ENCODE assay signal across 1 cellular context in the genomic region with DNA sequence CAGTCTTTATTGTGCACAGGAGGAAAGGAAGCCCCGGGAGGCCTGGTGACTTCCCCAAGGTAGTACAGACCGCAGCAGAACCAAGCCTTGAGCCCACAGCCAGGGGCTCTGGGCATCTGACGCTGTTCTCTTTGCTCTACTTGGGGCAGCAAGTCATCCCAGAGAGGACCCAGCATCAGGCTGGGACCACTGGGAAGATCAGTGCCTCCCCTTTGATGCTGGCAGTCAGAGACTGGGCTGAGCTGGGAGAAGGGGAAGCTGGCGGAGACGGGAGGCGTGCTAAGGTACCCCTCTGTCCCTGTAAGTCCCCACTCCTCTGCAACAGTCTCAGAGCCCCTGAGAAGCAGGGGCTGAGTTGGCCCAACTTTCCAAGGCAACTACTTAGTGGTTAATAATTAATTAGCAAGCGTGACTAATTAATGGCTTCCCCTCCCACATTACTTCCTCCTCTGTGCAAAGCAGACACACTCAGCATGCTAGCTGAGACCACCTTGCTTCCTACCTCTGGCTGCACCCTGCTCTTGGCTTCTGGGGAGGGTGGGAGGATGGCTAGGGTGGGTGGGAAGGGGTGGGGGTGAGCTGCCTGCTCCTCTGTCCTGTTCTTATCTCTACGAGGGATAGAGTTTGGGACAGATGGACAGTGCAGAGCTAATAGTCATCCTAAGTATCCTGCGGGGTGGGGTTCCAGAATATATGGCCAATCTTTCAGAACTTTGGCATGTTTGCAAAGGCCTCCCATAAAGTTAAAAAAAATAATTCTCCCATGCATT.
TF ChIP-seq lines count a peak whose summit lies in the region.

No MANE protein-coding gene starts in this region.

TF ChIP-seq in GM12878, 131 proteins besides CTCF, POLR2A, EP300 and RAD21 (continued from another document and continues in another):
- no peak for TF ChIP-seq LARP7 (IDR thresholded peaks at IDR 0.05)
- TF ChIP-seq POLR2AphosphoS5 (IDR thresholded peaks at IDR 0.05; ENCODE audit: low read length): no peak
- no peak for TF ChIP-seq SMC3 (IDR thresholded peaks at IDR 0.05; ENCODE audit: borderline replicate concordance, low read length)
- TF ChIP-seq RUNX3 (IDR thresholded peaks at IDR 0.05; ENCODE audit: low read length): peak; percentile 16; the same call in 1 of the 2 replicates
- TF ChIP-seq MEF2B (IDR thresholded peaks at IDR 0.05; ENCODE audit: partially characterized antibody, poor library complexity, severe bottlenecking): peak; percentile 13
- TF ChIP-seq ETV6 (conservative IDR thresholded peaks at IDR 0.05 in 1 of 2, IDR thresholded peaks at IDR 0.05 in 1 of 2; ENCODE audit: borderline replicate concordance in 1 of 2, low read depth in 1 of 2): no peak
- no peak for TF ChIP-seq NFIC (IDR thresholded peaks at IDR 0.05; ENCODE audit: low read depth, low read length)
- TF ChIP-seq NRF1 (conservative IDR thresholded peaks at IDR 0.05; ENCODE audit: low read depth, low read length): no peak
- TF ChIP-seq, protein P1, sequence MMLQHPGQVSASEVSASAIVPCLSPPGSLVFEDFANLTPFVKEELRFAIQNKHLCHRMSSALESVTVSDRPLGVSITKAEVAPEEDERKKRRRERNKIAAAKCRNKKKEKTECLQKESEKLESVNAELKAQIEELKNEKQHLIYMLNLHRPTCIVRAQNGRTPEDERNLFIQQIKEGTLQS (IDR thresholded peaks at IDR 0.05; ENCODE audit: borderline replicate concordance, extremely low read depth, low read depth, low read length): no peak
- peak; percentile 10; the same call in 1 of the 2 replicates for TF ChIP-seq SPI1 (IDR thresholded peaks at IDR 0.05; ENCODE audit: borderline replicate concordance, insufficient read depth, low read depth, low read length)
- TF ChIP-seq, protein P2, sequence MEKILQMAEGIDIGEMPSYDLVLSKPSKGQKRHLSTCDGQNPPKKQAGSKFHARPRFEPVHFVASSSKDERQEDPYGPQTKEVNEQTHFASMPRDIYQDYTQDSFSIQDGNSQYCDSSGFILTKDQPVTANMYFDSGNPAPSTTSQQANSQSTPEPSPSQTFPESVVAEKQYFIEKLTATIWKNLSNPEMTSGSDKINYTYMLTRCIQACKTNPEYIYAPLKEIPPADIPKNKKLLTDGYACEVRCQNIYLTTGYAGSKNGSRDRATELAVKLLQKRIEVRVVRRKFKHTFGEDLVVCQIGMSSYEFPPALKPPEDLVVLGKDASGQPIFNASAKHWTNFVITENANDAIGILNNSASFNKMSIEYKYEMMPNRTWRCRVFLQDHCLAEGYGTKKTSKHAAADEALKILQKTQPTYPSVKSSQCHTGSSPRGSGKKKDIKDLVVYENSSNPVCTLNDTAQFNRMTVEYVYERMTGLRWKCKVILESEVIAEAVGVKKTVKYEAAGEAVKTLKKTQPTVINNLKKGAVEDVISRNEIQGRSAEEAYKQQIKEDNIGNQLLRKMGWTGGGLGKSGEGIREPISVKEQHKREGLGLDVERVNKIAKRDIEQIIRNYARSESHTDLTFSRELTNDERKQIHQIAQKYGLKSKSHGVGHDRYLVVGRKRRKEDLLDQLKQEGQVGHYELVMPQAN (conservative IDR thresholded peaks at IDR 0.05): no peak
- no peak for TF ChIP-seq SKIL (IDR thresholded peaks at IDR 0.05; ENCODE audit: low read depth, poor library complexity, severe bottlenecking)
- TF ChIP-seq HCFC1 (IDR thresholded peaks at IDR 0.05; ENCODE audit: low read length): no peak
- no peak for TF ChIP-seq HDAC2 (IDR thresholded peaks at IDR 0.05)
- TF ChIP-seq ZNF687 (IDR thresholded peaks at IDR 0.05): peak; percentile 51
- TF ChIP-seq BCL3 (IDR thresholded peaks at IDR 0.05; ENCODE audit: borderline replicate concordance, insufficient read depth, low read depth, low read length, poor library complexity, severe bottlenecking): peak; percentile 53
- peak; percentile 36; the same call in 1 of the 2 replicates for TF ChIP-seq MXI1 (IDR thresholded peaks at IDR 0.05; ENCODE audit: low read depth, low read length)
- TF ChIP-seq SP1 (IDR thresholded peaks at IDR 0.05; ENCODE audit: low read depth, low read length): no peak
- 0 out of 2 replicates have a peak, but pooled peaks have one; percentile 30 for TF ChIP-seq ATF7 (IDR thresholded peaks at IDR 0.05; ENCODE audit: low read depth)
- peak; percentile 73; the same call in 1 of the 2 replicates for TF ChIP-seq BCL11A (IDR thresholded peaks at IDR 0.05; ENCODE audit: low read depth, low read length)
- peak; percentile 65; the same call in 1 of the 2 replicates for TF ChIP-seq DPF2 (IDR thresholded peaks at IDR 0.05)
- no peak for TF ChIP-seq CBX5 (IDR thresholded peaks at IDR 0.05; ENCODE audit: low read depth)
- TF ChIP-seq ELK1 (IDR thresholded peaks at IDR 0.05; ENCODE audit: low read depth, low read length): no peak
- TF ChIP-seq IKZF1 (conservative IDR thresholded peaks at IDR 0.05): peak; percentile 61
- no peak for TF ChIP-seq MYC (IDR thresholded peaks at IDR 0.05; ENCODE audit: insufficient read depth, insufficient read length, insufficient replicate concordance, low read length, severe bottlenecking)
- TF ChIP-seq, protein P3, sequence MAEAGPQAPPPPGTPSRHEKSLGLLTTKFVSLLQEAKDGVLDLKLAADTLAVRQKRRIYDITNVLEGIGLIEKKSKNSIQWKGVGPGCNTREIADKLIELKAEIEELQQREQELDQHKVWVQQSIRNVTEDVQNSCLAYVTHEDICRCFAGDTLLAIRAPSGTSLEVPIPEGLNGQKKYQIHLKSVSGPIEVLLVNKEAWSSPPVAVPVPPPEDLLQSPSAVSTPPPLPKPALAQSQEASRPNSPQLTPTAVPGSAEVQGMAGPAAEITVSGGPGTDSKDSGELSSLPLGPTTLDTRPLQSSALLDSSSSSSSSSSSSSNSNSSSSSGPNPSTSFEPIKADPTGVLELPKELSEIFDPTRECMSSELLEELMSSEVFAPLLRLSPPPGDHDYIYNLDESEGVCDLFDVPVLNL (IDR thresholded peaks at IDR 0.05; ENCODE audit: low read depth, low read length): no peak
- no peak for TF ChIP-seq STAT3 (IDR thresholded peaks at IDR 0.05; ENCODE audit: low read depth, low read length)
- no peak for TF ChIP-seq BRCA1 (IDR thresholded peaks at IDR 0.05; ENCODE audit: low read depth, low read length)
- TF ChIP-seq MTA2 (IDR thresholded peaks at IDR 0.05; ENCODE audit: low read depth): peak; percentile 89
- peak; percentile 74 for TF ChIP-seq GATAD2B (conservative IDR thresholded peaks at IDR 0.05; ENCODE audit: low read depth)
- TF ChIP-seq BHLHE40 (IDR thresholded peaks at IDR 0.05; ENCODE audit: borderline replicate concordance in 1 of 2, low read depth in 2 of 2, low read length in 1 of 2): peak; percentile 83 to 88
- no peak for TF ChIP-seq KAT2A (conservative IDR thresholded peaks at IDR 0.05; ENCODE audit: control insufficient read depth, low read depth, low read length)
- no peak for TF ChIP-seq YBX1 (IDR thresholded peaks at IDR 0.05)
- TF ChIP-seq MLLT1 (IDR thresholded peaks at IDR 0.05): peak; percentile 53
- no peak for TF ChIP-seq EGR1 (IDR thresholded peaks at IDR 0.05; ENCODE audit: borderline replicate concordance in 1 of 2, low read depth in 2 of 2, low read length in 2 of 2)
- TF ChIP-seq ZBTB40 (IDR thresholded peaks at IDR 0.05; ENCODE audit: borderline replicate concordance): no peak
- no peak; the same call in 1 of the 2 replicates for TF ChIP-seq BMI1 (IDR thresholded peaks at IDR 0.05; ENCODE audit: borderline replicate concordance)
- TF ChIP-seq SREBF1 (IDR thresholded peaks at IDR 0.05; ENCODE audit: low read length): no peak
- TF ChIP-seq CREB1 (IDR thresholded peaks at IDR 0.05; ENCODE audit: low read depth): no peak
- peak; percentile 67; the same call in 1 of the 2 replicates for TF ChIP-seq YY1 (IDR thresholded peaks at IDR 0.05; ENCODE audit: low read depth, low read length)
